In genomic region chr12:103705927-103706326, GRCh38 we compare ENCODE assay signal across 13 cellular contexts.
DNase-seq lines count a peak whose midpoint lies in the region; ATAC-seq and TF ChIP-seq lines count a peak whose summit lies in the region.
"Had no signal": no experiment of that assay in that cellular context is flagged by ENCODE, and none has a peak within 500 bp of the region (broad histone marks: within the 10 kb centered on the region; RNA-seq: fewer than 3 reads in every experiment).

No MANE protein-coding gene starts in this region.

- H3K36me3 Mint-ChIP-seq in stimulated activated effector memory CD8-positive, alpha-beta T cell treated with anti-CD3 and anti-CD28 coated beads, Interleukin-12 subunit alpha, Interleukin-12 subunit beta, amount 100 ng/mL, for 72 hours: no peaks in the 10 kb centered on the region
- H3K36me3 Mint-ChIP-seq: CD4-positive, CD25-positive, alpha-beta regulatory T cell had no signal

- DNase-seq in DMS53 treated with DMSO at 0.1 percent for 48 hours (lab: John Stamatoyannopoulos, UW; ENCODE audit: unreplicated experiment) (peak; percentile 6), HT-29 (ENCODE audit: low spot score) (peak; percentile 58), astrocyte of the cerebellum (ENCODE audit: low read depth) (no peak), islet precursor cell (peak; percentile 68), A172 (ENCODE audit: low spot score) (no peak), SIG-M5 treated with dmso at 0.1 percent for 504 hours (lab: John Stamatoyannopoulos, UW; ENCODE audit: unreplicated experiment) (no peak), T1000 (lab: John Stamatoyannopoulos, UW) (no peak)
- no peak for DNase-seq in stimulated activated effector memory CD8-positive, alpha-beta T cell treated with anti-CD3 and anti-CD28 coated beads, Interleukin-12 subunit alpha, Interleukin-12 subunit beta, amount 100 ng/mL, for 72 hours (ENCODE audit: low spot score in 2 of 2)
- DNase-seq: CD4-positive, CD25-positive, alpha-beta regulatory T cell; NCI-H1105; NCI-H345; small intestine had no signal

- in situ Hi-C loops in astrocyte of the cerebellum (cut with HindIII; ENCODE audit: low sequenced_read_pairs): no loop called here

- no peak overlapping the region for H3K27ac Mint-ChIP-seq in stimulated activated effector memory CD8-positive, alpha-beta T cell treated with anti-CD3 and anti-CD28 coated beads, Interleukin-12 subunit alpha, Interleukin-12 subunit beta, amount 100 ng/mL, for 72 hours
- H3K27ac Mint-ChIP-seq: CD4-positive, CD25-positive, alpha-beta regulatory T cell; nephron had no signal

- no peak overlapping the region for H3K4me3 Mint-ChIP-seq in stimulated activated effector memory CD8-positive, alpha-beta T cell treated with anti-CD3 and anti-CD28 coated beads, Interleukin-12 subunit alpha, Interleukin-12 subunit beta, amount 100 ng/mL, for 72 hours
- H3K4me3 Mint-ChIP-seq: CD4-positive, CD25-positive, alpha-beta regulatory T cell; nephron had no signal

- ATAC-seq in stimulated activated effector memory CD8-positive, alpha-beta T cell treated with anti-CD3 and anti-CD28 coated beads, Interleukin-12 subunit alpha, Interleukin-12 subunit beta, amount 100 ng/mL, for 72 hours: no peak

- H3K9me3 Mint-ChIP-seq in stimulated activated effector memory CD8-positive, alpha-beta T cell treated with anti-CD3 and anti-CD28 coated beads, Interleukin-12 subunit alpha, Interleukin-12 subunit beta, amount 100 ng/mL, for 72 hours: no peaks in the 10 kb centered on the region
- H3K9me3 Mint-ChIP-seq: nephron had no signal

- no peaks in the 10 kb centered on the region for H3K4me1 Mint-ChIP-seq in stimulated activated effector memory CD8-positive, alpha-beta T cell treated with anti-CD3 and anti-CD28 coated beads, Interleukin-12 subunit alpha, Interleukin-12 subunit beta, amount 100 ng/mL, for 72 hours
- H3K4me1 Mint-ChIP-seq: CD4-positive, CD25-positive, alpha-beta regulatory T cell; nephron had no signal

- no peak overlapping the region for H3K4me3 ChIP-seq in astrocyte of the cerebellum (ENCODE audit: low read depth, low read length)

- TF ChIP-seq CTCF in astrocyte of the cerebellum (IDR thresholded peaks at IDR 0.05; ENCODE audit: low read depth, low read length, missing control alignments): peak; percentile 9

Comparison
In these comparisons a context has a peak if more than half of its experiments do, and no peak if none do; other contexts are left out.
1. DNase-seq: peak in DMS53 treated with DMSO at 0.1 percent for 48 hours (single experiment), HT-29 (single experiment) and islet precursor cell (single experiment); none in astrocyte of the cerebellum (single experiment), A172 (single experiment), stimulated activated effector memory CD8-positive, alpha-beta T cell treated with anti-CD3 and anti-CD28 coated beads, Interleukin-12 subunit alpha, Interleukin-12 subunit beta, amount 100 ng/mL, for 72 hours (0 of 2), SIG-M5 treated with dmso at 0.1 percent for 504 hours (single experiment) and T1000 (single experiment).